1 cellular context compared by ENCODE assay signal in the genomic region with DNA sequence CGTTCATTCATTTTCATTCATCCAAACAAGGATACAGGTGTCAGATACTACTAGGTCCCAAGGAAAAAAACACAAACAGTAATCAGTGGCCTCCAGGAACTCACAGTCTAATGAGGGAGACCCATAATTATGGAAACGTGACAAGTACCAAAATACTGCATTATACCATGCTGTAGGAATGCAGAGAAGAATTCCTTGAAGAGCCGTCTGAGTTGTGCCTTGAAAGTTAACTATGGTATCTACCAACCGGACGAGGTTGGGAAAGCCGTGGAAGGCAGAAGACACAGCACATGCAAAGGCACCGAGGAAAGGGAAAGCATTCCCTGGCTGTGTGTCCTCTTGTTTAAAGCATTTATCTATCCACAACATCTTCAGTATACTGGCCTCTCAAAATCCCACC.
TF ChIP-seq lines count a peak whose summit lies in the region.

No MANE protein-coding gene starts in this region.

TF ChIP-seq in K562, 482 proteins besides CTCF, POLR2A, EP300 and RAD21:
- TF ChIP-seq ZBTB7A (IDR thresholded peaks at IDR 0.05; ENCODE audit: borderline replicate concordance, control insufficient read depth, low read depth, low read length): no peak
- TF ChIP-seq, protein P1, sequence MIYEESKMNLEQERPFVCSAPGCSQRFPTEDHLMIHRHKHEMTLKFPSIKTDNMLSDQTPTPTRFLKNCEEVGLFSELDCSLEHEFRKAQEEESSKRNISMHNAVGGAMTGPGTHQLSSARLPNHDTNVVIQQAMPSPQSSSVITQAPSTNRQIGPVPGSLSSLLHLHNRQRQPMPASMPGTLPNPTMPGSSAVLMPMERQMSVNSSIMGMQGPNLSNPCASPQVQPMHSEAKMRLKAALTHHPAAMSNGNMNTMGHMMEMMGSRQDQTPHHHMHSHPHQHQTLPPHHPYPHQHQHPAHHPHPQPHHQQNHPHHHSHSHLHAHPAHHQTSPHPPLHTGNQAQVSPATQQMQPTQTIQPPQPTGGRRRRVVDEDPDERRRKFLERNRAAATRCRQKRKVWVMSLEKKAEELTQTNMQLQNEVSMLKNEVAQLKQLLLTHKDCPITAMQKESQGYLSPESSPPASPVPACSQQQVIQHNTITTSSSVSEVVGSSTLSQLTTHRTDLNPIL (CRISPR knock-in tag; IDR thresholded peaks at IDR 0.05): no peak
- TF ChIP-seq TCF3 (CRISPR knock-in tag; IDR thresholded peaks at IDR 0.05): no peak
- no peak for TF ChIP-seq EGR1 (conservative IDR thresholded peaks at IDR 0.05)
